In genomic region chr14:100537701-100538565, GRCh38 we compare ENCODE assay signal across 13 cellular contexts. TPM values are rescaled to one million over a fixed set of nuclear protein-coding genes. Genes with fewer than 3 reads are reported as not detected.
DNase-seq lines count a peak whose midpoint lies in the region; ATAC-seq, FAIRE-seq and TF ChIP-seq lines count a peak whose summit lies in the region.
"Had no signal": no experiment of that assay in that cellular context is flagged by ENCODE, and none has a peak within 500 bp of the region (broad histone marks: within the 10 kb centered on the region; RNA-seq: fewer than 3 reads in every experiment).

No MANE protein-coding gene starts in this region.

- H3K27me3 Mint-ChIP-seq in Calu3 (ENCODE audit: unreplicated experiment): no peaks in the 10 kb centered on the region

- TF ChIP-seq CTCF in coronary artery (IDR thresholded peaks at IDR 0.05) (no peak), spleen (IDR thresholded peaks at IDR 0.05 in 8 of 11, conservative IDR thresholded peaks at IDR 0.05 in 3 of 11) (no peak), Calu3 (IDR thresholded peaks at IDR 0.05; ENCODE audit: unreplicated experiment) (no peak)

- DNase-seq in RPMI7951 (ENCODE audit: low read depth) (peak; percentile 43), coronary artery (ENCODE audit: low spot score) (peak; percentile 65), left lobe of liver (ENCODE audit: low spot score) (peak; percentile 40), spleen (peak; percentile 64), T-helper 9 cell (no peak), small intestine (no peak), Calu3 (no peak), KG1 (lab: John Stamatoyannopoulos, UW) (no peak)
- DNase-seq: NCI-H2081 treated with DMSO at 0.1 percent for 48 hours had no signal

- BruUV-seq in Calu3 (replicated peaks; lab: Mats Ljungman, UMichigan): no TSS peak

- no peaks in the 10 kb centered on the region for H3K36me3 Mint-ChIP-seq in Calu3 (ENCODE audit: insufficient read depth, unreplicated experiment)

- no peaks in the 10 kb centered on the region for H3K27me3 ChIP-seq in spleen (replicated peaks in 1 of 7)
- no peaks in the 10 kb centered on the region for H3K27me3 ChIP-seq in small intestine (ENCODE audit: control insufficient read depth in 2 of 2, insufficient read depth in 2 of 2, low read length in 2 of 2)

- no peak for FAIRE-seq in small intestine (lab: Jason Lieb, UNC)

- peaks cover 0 to 28% (median 0%) of the 10 kb centered on the region in 6 donors for H3K36me3 ChIP-seq in spleen
- no peaks in the 10 kb centered on the region for H3K36me3 ChIP-seq in small intestine (ENCODE audit: control insufficient read depth in 2 of 2, insufficient read depth in 2 of 2, low read length in 2 of 2)

- CTCF ChIA-PET in Calu3 (lab: Charles Lee): interaction anchor here (0.7 kb wide), 1 partner anchor 253 kb away, joined by 4 read pairs; no protein-coding TSS in a partner anchor

- H3K4me1 Mint-ChIP-seq in Calu3 (ENCODE audit: low read depth, unreplicated experiment): no peaks in the 10 kb centered on the region

- H3K9me3 Mint-ChIP-seq in Calu3 (ENCODE audit: low read depth, unreplicated experiment): no peaks in the 10 kb centered on the region
- H3K9me3 Mint-ChIP-seq: activated T-cell treated with anti-CD3 and anti-CD28 coated beads, Interleukin-2, amount 50 U/mL, for 4 hours; T-helper 1 cell treated with Interleukin-12 subunit alpha and Interleukin-12 subunit beta and Interleukin-4 antibody, amounts not matched to agents 30 μg/mL and 1 μg/mL, for 36 hours had no signal

- H3K4me1 ChIP-seq in spleen: peaks cover 3 to 26% (median 16%) of the 10 kb centered on the region in 6 donors
- no peaks in the 10 kb centered on the region for H3K4me1 ChIP-seq in small intestine (ENCODE audit: control insufficient read depth in 2 of 2, insufficient read depth in 1 of 2, low read depth in 1 of 2, low read length in 1 of 2)

- H3K27ac ChIP-seq in coronary artery: peak overlapping the region in 1 of 2 donors; percentile 9
- H3K27ac ChIP-seq in spleen: no peak overlapping the region
- H3K27ac ChIP-seq in small intestine (ENCODE audit: low read depth in 1 of 2, low read length in 1 of 2): no peak overlapping the region
- H3K27ac ChIP-seq: KMS-11 had no signal

- H3K4me3 ChIP-seq in coronary artery (no peak overlapping the region), spleen (no peak overlapping the region), small intestine (ENCODE audit: low read depth in 1 of 2, low read length in 2 of 2) (no peak overlapping the region)

- H3K27ac Mint-ChIP-seq in Calu3 (ENCODE audit: unreplicated experiment): no peak overlapping the region
- H3K27ac Mint-ChIP-seq: T-helper 1 cell treated with Interleukin-12 subunit alpha and Interleukin-12 subunit beta and Interleukin-4 antibody, amounts not matched to agents 30 μg/mL and 1 μg/mL, for 36 hours had no signal

- no peak overlapping the region for H3K4me3 Mint-ChIP-seq in Calu3 (ENCODE audit: low read depth, unreplicated experiment)
- H3K4me3 Mint-ChIP-seq: activated T-cell treated with anti-CD3 and anti-CD28 coated beads, Interleukin-2, amount 50 U/mL, for 4 hours; T-helper 1 cell treated with Interleukin-12 subunit alpha and Interleukin-12 subunit beta and Interleukin-4 antibody, amounts not matched to agents 30 μg/mL and 1 μg/mL, for 36 hours had no signal

- no peak for TF ChIP-seq POLR2A in spleen (IDR thresholded peaks at IDR 0.05)

- WGBS in spleen, 5 donors: 91 to 95% (median 94%) methylated on average over 41 to 68 of the region's 68 CpGs
- 93 to 95% (median 94%) methylated on average over 57 to 68 of the region's 68 CpGs for WGBS in small intestine, 3 donors

- intact Hi-C loops in spleen (cut with DNase I; ENCODE audit: low total_unique reads): no loop called here
- intact Hi-C loops in Calu3 (cut with micrococcal nuclease; ENCODE audit: unreplicated experiment): no loop called here

- no peak for ATAC-seq in left lobe of liver
- ATAC-seq: activated T-cell treated with anti-CD3 and anti-CD28 coated beads, Interleukin-2, amount 50 U/mL, for 4 hours; HCT116 had no signal

- H3K9me3 ChIP-seq in spleen (no peaks in the 10 kb centered on the region), small intestine (ENCODE audit: control insufficient read depth, low read depth) (no peaks in the 10 kb centered on the region)

RNA-seq across cellular contexts. Expression of gene BEGAIN, which starts 49.3 kb away (rescaled TPM):
- not detected in 2 replicates for total RNA-seq in RPMI7951 (2014; rRNA removed; shearing (Covaris generic))
- total RNA-seq in left lobe of liver (0.70 TPM), spleen (10 to 100 TPM in 1 of 7 donors, 1 to 10 TPM in 6; 3.8 to 10.0 (median 5.9) TPM), Calu3 (2022) (0.26 and 0.37 TPM in 2 replicates)
- polyA plus RNA-seq in spleen (1 to 10 TPM; 1.8 to 6.9 (median 4.1) TPM), small intestine (10 to 100 TPM in 1 of 3 donors, 1 to 10 TPM in 2; 1.3 to 13.5 (median 7.4) TPM)

Comparison
In these comparisons a context has a peak if more than half of its experiments do, and no peak if none do; other contexts are left out.
1. DNase-seq: peak in RPMI7951 (single experiment), coronary artery (single experiment), left lobe of liver (single experiment) and spleen (single experiment); none in T-helper 9 cell (single experiment), small intestine (single experiment), Calu3 (single experiment) and KG1 (single experiment).